ENCODE assay signal across 10 cellular contexts in genomic region chr3:177618873-177619771, GRCh38.
DNase-seq lines count a peak whose midpoint lies in the region; ATAC-seq and TF ChIP-seq lines count a peak whose summit lies in the region.
"Had no signal": no experiment of that assay in that cellular context is flagged by ENCODE, and none has a peak within 500 bp of the region (broad histone marks: within the 10 kb centered on the region; RNA-seq: fewer than 3 reads in every experiment).

No MANE protein-coding gene starts in this region.

- DNase-seq in NCI-H1694 treated with DMSO at 0.1 percent for 48 hours (lab: John Stamatoyannopoulos, UW), result peak; percentile 20
- no peak for DNase-seq in NCI-H1694 (lab: John Stamatoyannopoulos, UW)
- peak; percentile 63 for DNase-seq in dermis blood vessel endothelial cell
- no peak for DNase-seq in mesendoderm
- no peak for DNase-seq in upper lobe of right lung
- no peak for DNase-seq in colonic mucosa
- no peak for DNase-seq in lower leg skin (ENCODE audit: low spot score in 2 of 2)
- DNase-seq in cortex of kidney (lab: John Stamatoyannopoulos, UW), result no peak
- DNase-seq: central memory CD4-positive, alpha-beta T cell had no signal

- no peak overlapping the region for H3K18ac ChIP-seq in mesendoderm (ENCODE audit: low read length)

- no peak overlapping the region for H2BK120ac ChIP-seq in mesendoderm (ENCODE audit: low read depth, low read length)

- no peaks in the 10 kb centered on the region for H3K36me3 ChIP-seq in mesendoderm (ENCODE audit: control insufficient read depth, insufficient read depth, low read length)
- H3K36me3 ChIP-seq in upper lobe of right lung, result no peaks in the 10 kb centered on the region
- H3K36me3 ChIP-seq in colonic mucosa, result no peaks in the 10 kb centered on the region
- H3K36me3 ChIP-seq: neutrophil had no signal

- no peak overlapping the region for H3K4ac ChIP-seq in mesendoderm (ENCODE audit: low read depth, low read length)

- TF ChIP-seq POLR2A in lower leg skin (IDR thresholded peaks at IDR 0.05), result no peak

- H3K27me3 ChIP-seq in mesendoderm (ENCODE audit: insufficient read depth, low read length, poor library complexity) (no peaks in the 10 kb centered on the region), upper lobe of right lung (no peaks in the 10 kb centered on the region), colonic mucosa (no peaks in the 10 kb centered on the region)
- H3K27me3 ChIP-seq: neutrophil had no signal

- H2BK15ac ChIP-seq in mesendoderm (replicated peaks; ENCODE audit: low read depth), result peak overlapping the region; percentile 38

- H3K23ac ChIP-seq in mesendoderm (ENCODE audit: low read length), result no peak overlapping the region

- H4K8ac ChIP-seq in mesendoderm (ENCODE audit: low read depth, low read length), result no peak overlapping the region

- H2AK5ac ChIP-seq in mesendoderm (ENCODE audit: low read length), result no peak overlapping the region

- no peak overlapping the region for H4K5ac ChIP-seq in mesendoderm (ENCODE audit: low read length)

- H3K27ac ChIP-seq in mesendoderm (ENCODE audit: low read depth, low read length) (no peak overlapping the region), upper lobe of right lung (peak overlapping the region; percentile 33), colonic mucosa (no peak overlapping the region)
- H3K27ac ChIP-seq: neutrophil had no signal

- H3K9ac ChIP-seq in mesendoderm (ENCODE audit: low read length), result no peak overlapping the region
- no peak overlapping the region for H3K9ac ChIP-seq in colonic mucosa (ENCODE audit: low read depth in 2 of 2, low read length in 2 of 2)

- no peaks in the 10 kb centered on the region for H3K79me2 ChIP-seq in mesendoderm (ENCODE audit: control insufficient read depth, insufficient read depth, low read length)

- intact Hi-C loops in upper lobe of right lung (cut with DNase I), result no loop called here
- intact Hi-C loops in colonic mucosa (cut with DNase I), result no loop called here
- intact Hi-C loops in lower leg skin (cut with DNase I; ENCODE audit: low total_unique reads), result no loop called here

- no peak overlapping the region for H2BK5ac ChIP-seq in mesendoderm (ENCODE audit: low read length)

- H3K4me3 ChIP-seq in mesendoderm (ENCODE audit: low read length) (no peak overlapping the region), upper lobe of right lung (no peak overlapping the region), colonic mucosa (no peak overlapping the region), lower leg skin (ENCODE audit: low read depth, poor library complexity, severe bottlenecking) (no peak overlapping the region)

- no peak for ATAC-seq in upper lobe of right lung

- H3K4me2 ChIP-seq in mesendoderm (ENCODE audit: low read length), result no peak overlapping the region

- WGBS in mesendoderm (ENCODE audit: extremely low coverage, insufficient coverage, low lambda C conversion rate), result no CpG with 5 or more reads among the region's 9 CpGs
- WGBS in lower leg skin, 2 donors, result 25 to 28% methylated on average over 9 of the region's 9 CpGs

- TF ChIP-seq CTCF in upper lobe of right lung (IDR thresholded peaks at IDR 0.05) (no peak), colonic mucosa (IDR thresholded peaks at IDR 0.05) (no peak), lower leg skin (IDR thresholded peaks at IDR 0.05) (no peak)

- H3K9me3 ChIP-seq in upper lobe of right lung (no peaks in the 10 kb centered on the region), colonic mucosa (no peaks in the 10 kb centered on the region)
- H3K9me3 ChIP-seq: neutrophil had no signal

- H3K79me1 ChIP-seq in mesendoderm (ENCODE audit: low read length), result no peaks in the 10 kb centered on the region

- H3K4me1 ChIP-seq in mesendoderm (ENCODE audit: control insufficient read depth, low read depth, low read length) (no peaks in the 10 kb centered on the region), upper lobe of right lung (peaks cover 25% of the 10 kb centered on the region), colonic mucosa (no peaks in the 10 kb centered on the region)

- H3K56ac ChIP-seq in mesendoderm (ENCODE audit: low read length), result no peak overlapping the region

Comparison
In these comparisons a context has a peak if more than half of its experiments do, and no peak if none do; other contexts are left out.
1. DNase-seq: peak in NCI-H1694 treated with DMSO at 0.1 percent for 48 hours (single experiment) and dermis blood vessel endothelial cell (single experiment); none in NCI-H1694 (single experiment), mesendoderm (single experiment), upper lobe of right lung (single experiment), colonic mucosa (single experiment), lower leg skin (0 of 2) and cortex of kidney (single experiment).